In genomic region chr1:25917996-25918395, GRCh38 we compare ENCODE assay signal across 1 cellular context.
TF ChIP-seq lines count a peak whose summit lies in the region.

No MANE protein-coding gene starts in this region.

TF ChIP-seq in K562, 482 proteins besides CTCF, POLR2A, EP300 and RAD21:
- TF ChIP-seq JUND (IDR thresholded peaks at IDR 0.05; ENCODE audit: borderline replicate concordance, low read depth, low read length) (0 out of 2 replicates have a peak, but pooled peaks have one; percentile 7), JUND (tag; IDR thresholded peaks at IDR 0.05; ENCODE audit: borderline replicate concordance, low read depth, low read length) (no peak; the same call in 2 of the 3 replicates), HDAC3 (IDR thresholded peaks at IDR 0.05; ENCODE audit: borderline replicate concordance, partially characterized antibody) (peak; percentile 28), DPF2 (IDR thresholded peaks at IDR 0.05) (peak; percentile 68), DIDO1 (tag; IDR thresholded peaks at IDR 0.05; ENCODE audit: low read depth) (no peak), FOXA3 (CRISPR knock-in tag; conservative IDR thresholded peaks at IDR 0.05 in 1 of 2, IDR thresholded peaks at IDR 0.05 in 1 of 2) (no peak), CBFA2T3 (IDR thresholded peaks at IDR 0.05) (peak; percentile 59), LCOR (CRISPR knock-in tag; IDR thresholded peaks at IDR 0.05) (no peak), ZNF175 (CRISPR knock-in tag; IDR thresholded peaks at IDR 0.05; ENCODE audit: low read depth) (0 out of 2 replicates have a peak, but pooled peaks have one; percentile 52), ETV1 (tag; conservative IDR thresholded peaks at IDR 0.05; ENCODE audit: low read depth) (peak; percentile 64; the same call in 1 of the 2 replicates), CREM (IDR thresholded peaks at IDR 0.05; ENCODE audit: low read depth) (peak; percentile 46; the same call in 1 of the 2 replicates), BMI1 (IDR thresholded peaks at IDR 0.05; ENCODE audit: low read length) (no peak), ZBTB7A (IDR thresholded peaks at IDR 0.05; ENCODE audit: borderline replicate concordance, control insufficient read depth, low read depth, low read length) (no peak), JUN (IDR thresholded peaks at IDR 0.05; ENCODE audit: borderline replicate concordance, low read depth, low read length) (no peak), JUN (CRISPR knock-in tag; IDR thresholded peaks at IDR 0.05; ENCODE audit: borderline replicate concordance) (no peak), NR2F6 (CRISPR knock-in tag; IDR thresholded peaks at IDR 0.05) (no peak), ZBED1 (IDR thresholded peaks at IDR 0.05) (no peak), ZNF408 (CRISPR knock-in tag; IDR thresholded peaks at IDR 0.05; ENCODE audit: low read depth) (no peak), CREB1 (IDR thresholded peaks at IDR 0.05) (no peak), CREB1 (CRISPR knock-in tag; IDR thresholded peaks at IDR 0.05) (no peak), MNT (conservative IDR thresholded peaks at IDR 0.05) (0 out of 4 replicates have a peak, but pooled peaks of 1 of the 2 experiments have one; percentile 28), NR2C1 (IDR thresholded peaks at IDR 0.05) (0 out of 2 replicates have a peak, but pooled peaks have one; percentile 19), NR2C1 (tag; IDR thresholded peaks at IDR 0.05) (peak; percentile 43; the same call in 1 of the 2 replicates), HDAC2 (IDR thresholded peaks at IDR 0.05) (0 out of 2 replicates have a peak, but pooled peaks have one; percentile 24), SPI1 (IDR thresholded peaks at IDR 0.05; ENCODE audit: borderline replicate concordance, low read depth, low read length) (peak; percentile 40; the same call in 1 of the 2 replicates), GABPA (tag; conservative IDR thresholded peaks at IDR 0.05; ENCODE audit: low read depth) (peak; percentile 67), PCBP1 (IDR thresholded peaks at IDR 0.05; ENCODE audit: low read depth, low read length, poor library complexity, severe bottlenecking) (no peak), MYNN (IDR thresholded peaks at IDR 0.05) (no peak; the same call in 1 of the 2 replicates), MYNN (CRISPR knock-in tag; IDR thresholded peaks at IDR 0.05) (no peak), PRDM10 (IDR thresholded peaks at IDR 0.05; ENCODE audit: partially characterized antibody) (peak; percentile 17), RCOR1 (IDR thresholded peaks at IDR 0.05; ENCODE audit: borderline replicate concordance in 1 of 2, low read depth in 2 of 2, low read length in 2 of 2) (peak in 1 of 2 experiments; percentile 82; a peak in 1 of 4 replicates), KDM1A (IDR thresholded peaks at IDR 0.05) (peak; percentile 55 to 57; a peak in 2 of 4 replicates), CBFA2T2 (conservative IDR thresholded peaks at IDR 0.05) (peak; percentile 32; the same call in 1 of the 2 replicates), SNIP1 (IDR thresholded peaks at IDR 0.05; ENCODE audit: low read depth) (no peak), KLF16 (IDR thresholded peaks at IDR 0.05) (0 out of 2 replicates have a peak, but pooled peaks have one; percentile 4), TEAD4 (IDR thresholded peaks at IDR 0.05; ENCODE audit: low read length) (peak; percentile 39; the same call in 1 of the 2 replicates), TEAD4 (CRISPR knock-in tag; IDR thresholded peaks at IDR 0.05; ENCODE audit: borderline replicate concordance) (no peak), EGR1 (conservative IDR thresholded peaks at IDR 0.05) (peak; percentile 58), SMARCB1 (IDR thresholded peaks at IDR 0.05; ENCODE audit: insufficient read length, low read depth) (no peak), L3MBTL2 (IDR thresholded peaks at IDR 0.05) (peak; percentile 18; the same call in 1 of the 2 replicates), SMARCE1 (IDR thresholded peaks at IDR 0.05) (0 out of 2 replicates have a peak, but pooled peaks have one; percentile 18), ZNF75A (CRISPR knock-in tag; IDR thresholded peaks at IDR 0.05) (no peak), NCOA1 (IDR thresholded peaks at IDR 0.05; ENCODE audit: low read depth) (no peak), MCM2 (IDR thresholded peaks at IDR 0.05; ENCODE audit: low read depth) (no peak), TAF9B (IDR thresholded peaks at IDR 0.05; ENCODE audit: partially characterized antibody) (no peak), EHMT2 (IDR thresholded peaks at IDR 0.05) (no peak), ARID1B (IDR thresholded peaks at IDR 0.05) (peak; percentile 35; the same call in 1 of the 2 replicates)
- TF ChIP-seq, protein P1, sequence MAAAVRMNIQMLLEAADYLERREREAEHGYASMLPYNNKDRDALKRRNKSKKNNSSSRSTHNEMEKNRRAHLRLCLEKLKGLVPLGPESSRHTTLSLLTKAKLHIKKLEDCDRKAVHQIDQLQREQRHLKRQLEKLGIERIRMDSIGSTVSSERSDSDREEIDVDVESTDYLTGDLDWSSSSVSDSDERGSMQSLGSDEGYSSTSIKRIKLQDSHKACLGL (CRISPR knock-in tag; IDR thresholded peaks at IDR 0.05; ENCODE audit: borderline replicate concordance, poor library complexity, severe bottlenecking), result no peak
- TF ChIP-seq, protein P2, sequence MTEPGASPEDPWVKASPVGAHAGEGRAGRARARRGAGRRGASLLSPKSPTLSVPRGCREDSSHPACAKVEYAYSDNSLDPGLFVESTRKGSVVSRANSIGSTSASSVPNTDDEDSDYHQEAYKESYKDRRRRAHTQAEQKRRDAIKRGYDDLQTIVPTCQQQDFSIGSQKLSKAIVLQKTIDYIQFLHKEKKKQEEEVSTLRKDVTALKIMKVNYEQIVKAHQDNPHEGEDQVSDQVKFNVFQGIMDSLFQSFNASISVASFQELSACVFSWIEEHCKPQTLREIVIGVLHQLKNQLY (CRISPR knock-in tag; conservative IDR thresholded peaks at IDR 0.05), result no peak
- TF ChIP-seq, protein P3, sequence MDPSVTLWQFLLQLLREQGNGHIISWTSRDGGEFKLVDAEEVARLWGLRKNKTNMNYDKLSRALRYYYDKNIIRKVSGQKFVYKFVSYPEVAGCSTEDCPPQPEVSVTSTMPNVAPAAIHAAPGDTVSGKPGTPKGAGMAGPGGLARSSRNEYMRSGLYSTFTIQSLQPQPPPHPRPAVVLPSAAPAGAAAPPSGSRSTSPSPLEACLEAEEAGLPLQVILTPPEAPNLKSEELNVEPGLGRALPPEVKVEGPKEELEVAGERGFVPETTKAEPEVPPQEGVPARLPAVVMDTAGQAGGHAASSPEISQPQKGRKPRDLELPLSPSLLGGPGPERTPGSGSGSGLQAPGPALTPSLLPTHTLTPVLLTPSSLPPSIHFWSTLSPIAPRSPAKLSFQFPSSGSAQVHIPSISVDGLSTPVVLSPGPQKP (CRISPR knock-in tag; IDR thresholded peaks at IDR 0.05), result no peak
- TF ChIP-seq, protein P4, sequence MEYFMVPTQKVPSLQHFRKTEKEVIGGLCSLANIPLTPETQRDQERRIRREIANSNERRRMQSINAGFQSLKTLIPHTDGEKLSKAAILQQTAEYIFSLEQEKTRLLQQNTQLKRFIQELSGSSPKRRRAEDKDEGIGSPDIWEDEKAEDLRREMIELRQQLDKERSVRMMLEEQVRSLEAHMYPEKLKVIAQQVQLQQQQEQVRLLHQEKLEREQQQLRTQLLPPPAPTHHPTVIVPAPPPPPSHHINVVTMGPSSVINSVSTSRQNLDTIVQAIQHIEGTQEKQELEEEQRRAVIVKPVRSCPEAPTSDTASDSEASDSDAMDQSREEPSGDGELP (CRISPR knock-in tag; IDR thresholded peaks at IDR 0.05; ENCODE audit: borderline replicate concordance), result no peak
- TF ChIP-seq, protein P5, sequence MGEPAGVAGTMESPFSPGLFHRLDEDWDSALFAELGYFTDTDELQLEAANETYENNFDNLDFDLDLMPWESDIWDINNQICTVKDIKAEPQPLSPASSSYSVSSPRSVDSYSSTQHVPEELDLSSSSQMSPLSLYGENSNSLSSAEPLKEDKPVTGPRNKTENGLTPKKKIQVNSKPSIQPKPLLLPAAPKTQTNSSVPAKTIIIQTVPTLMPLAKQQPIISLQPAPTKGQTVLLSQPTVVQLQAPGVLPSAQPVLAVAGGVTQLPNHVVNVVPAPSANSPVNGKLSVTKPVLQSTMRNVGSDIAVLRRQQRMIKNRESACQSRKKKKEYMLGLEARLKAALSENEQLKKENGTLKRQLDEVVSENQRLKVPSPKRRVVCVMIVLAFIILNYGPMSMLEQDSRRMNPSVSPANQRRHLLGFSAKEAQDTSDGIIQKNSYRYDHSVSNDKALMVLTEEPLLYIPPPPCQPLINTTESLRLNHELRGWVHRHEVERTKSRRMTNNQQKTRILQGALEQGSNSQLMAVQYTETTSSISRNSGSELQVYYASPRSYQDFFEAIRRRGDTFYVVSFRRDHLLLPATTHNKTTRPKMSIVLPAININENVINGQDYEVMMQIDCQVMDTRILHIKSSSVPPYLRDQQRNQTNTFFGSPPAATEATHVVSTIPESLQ (CRISPR knock-in tag; IDR thresholded peaks at IDR 0.05), result no peak
- TF ChIP-seq, protein P6, sequence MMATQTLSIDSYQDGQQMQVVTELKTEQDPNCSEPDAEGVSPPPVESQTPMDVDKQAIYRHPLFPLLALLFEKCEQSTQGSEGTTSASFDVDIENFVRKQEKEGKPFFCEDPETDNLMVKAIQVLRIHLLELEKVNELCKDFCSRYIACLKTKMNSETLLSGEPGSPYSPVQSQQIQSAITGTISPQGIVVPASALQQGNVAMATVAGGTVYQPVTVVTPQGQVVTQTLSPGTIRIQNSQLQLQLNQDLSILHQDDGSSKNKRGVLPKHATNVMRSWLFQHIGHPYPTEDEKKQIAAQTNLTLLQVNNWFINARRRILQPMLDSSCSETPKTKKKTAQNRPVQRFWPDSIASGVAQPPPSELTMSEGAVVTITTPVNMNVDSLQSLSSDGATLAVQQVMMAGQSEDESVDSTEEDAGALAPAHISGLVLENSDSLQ (IDR thresholded peaks at IDR 0.05), result peak; percentile 63
